Comparison of ENCODE assay signal across 8 cellular contexts in genomic region chr1:110196917-110197782, GRCh38. TPM values are rescaled to one million over a fixed set of nuclear protein-coding genes. Genes with fewer than 3 reads are reported as not detected.
DNase-seq lines count a peak whose midpoint lies in the region; ATAC-seq and TF ChIP-seq lines count a peak whose summit lies in the region.

No MANE protein-coding gene starts in this region.

- no peaks in the 10 kb centered on the region for H3K9me3 ChIP-seq in parathyroid adenoma (ENCODE audit: control insufficient read depth, low read length)

- H3K36me3 ChIP-seq in parathyroid adenoma (ENCODE audit: control insufficient read depth, insufficient read depth, low read length) = no peaks in the 10 kb centered on the region

- H3K4me3 ChIP-seq in GM12875 (ENCODE audit: low read depth, low read length) (no peak overlapping the region), fibroblast of mammary gland (ENCODE audit: control insufficient read depth, low read depth, low read length) (no peak overlapping the region), parathyroid adenoma (ENCODE audit: low read depth, low read length) (no peak overlapping the region)

- no peak overlapping the region for H3K9ac ChIP-seq in parathyroid adenoma

- peak; percentile 26 for DNase-seq in A172 (ENCODE audit: low spot score)
- DNase-seq in HT-29 (ENCODE audit: low spot score) = peak; percentile 55
- DNase-seq in NOMO-1 treated with dmso at 0.1 percent for 144 hours (lab: John Stamatoyannopoulos, UW; ENCODE audit: unreplicated experiment) = peak; percentile 28
- DNase-seq in activated T-cell treated with anti-CD3 and anti-CD28 coated beads for 1 hour (ENCODE audit: low read depth) = peak; percentile 29
- peak; percentile 50 for DNase-seq in fibroblast of mammary gland (ENCODE audit: low read depth)

- H3K79me2 ChIP-seq in parathyroid adenoma = no peaks in the 10 kb centered on the region

- H3K27ac ChIP-seq in parathyroid adenoma = no peak overlapping the region

- H3K4me1 ChIP-seq in parathyroid adenoma = no peaks in the 10 kb centered on the region

- H2AFZ ChIP-seq in parathyroid adenoma = no peak overlapping the region

- no peak overlapping the region for H3K4me2 ChIP-seq in parathyroid adenoma (ENCODE audit: low read length)

- no peaks in the 10 kb centered on the region for H3K27me3 ChIP-seq in parathyroid adenoma (ENCODE audit: control insufficient read depth, insufficient read depth, low read length)

- TF ChIP-seq CTCF in GM12875 (IDR thresholded peaks at IDR 0.05; ENCODE audit: borderline replicate concordance, insufficient read depth, low read depth, low read length) (peak; percentile 95), fibroblast of mammary gland (conservative IDR thresholded peaks at IDR 0.05; ENCODE audit: control insufficient read depth, insufficient read depth, low read depth, low read length) (peak; percentile 98), parathyroid adenoma (IDR thresholded peaks at IDR 0.05) (peak; percentile 78)

- no peak for ATAC-seq in GM21515 (IDR thresholded peaks at IDR 0.05; ENCODE audit: unreplicated experiment)

RNA-seq across cellular contexts. Expression of gene KCNC4, which starts 13.0 kb away (rescaled TPM):
- 0.86 and 1.2 TPM in 2 replicates for total RNA-seq in A172 (2014; rRNA removed; shearing (Covaris generic))
- 0.13 and 0.48 TPM in 2 replicates for total RNA-seq in HT-29 (2014; rRNA removed; shearing (Covaris generic))

RNA-seq across cellular contexts. Expression of gene SLC6A17, which starts 46.9 kb away (rescaled TPM):
- 0.33 and 0.34 TPM in 2 replicates for total RNA-seq in A172 (2014; rRNA removed; shearing (Covaris generic))
- not detected in 2 replicates for total RNA-seq in HT-29 (2014; rRNA removed; shearing (Covaris generic))
